ENCODE assay signal across 17 cellular contexts in genomic region chr12:3602488-3602887, GRCh38.
DNase-seq lines count a peak whose midpoint lies in the region; ATAC-seq, FAIRE-seq and TF ChIP-seq lines count a peak whose summit lies in the region.
"Had no signal": no experiment of that assay in that cellular context is flagged by ENCODE, and none has a peak within 500 bp of the region (broad histone marks: within the 10 kb centered on the region; RNA-seq: fewer than 3 reads in every experiment).

No MANE protein-coding gene starts in this region.

- H3K27ac ChIP-seq in H1 (ENCODE audit: low read depth, low read length) (no peak overlapping the region), osteoblast (ENCODE audit: low read depth, low read length) (no peak overlapping the region)
- H3K27ac ChIP-seq: 22Rv1, A549, BLaER1 had no signal

- TF ChIP-seq EP300 in H1 (IDR thresholded peaks at IDR 0.05; ENCODE audit: borderline replicate concordance in 1 of 2, low read depth in 2 of 2, low read length in 2 of 2), result no peak

- H3K9me3 ChIP-seq in H1 (ENCODE audit: insufficient read depth in 2 of 2, low read depth in 1 of 2, low read length in 1 of 2), result no peaks in the 10 kb centered on the region
- H3K9me3 ChIP-seq in osteoblast (ENCODE audit: low read depth, low read length), result no peaks in the 10 kb centered on the region
- H3K9me3 ChIP-seq: A549, BLaER1 had no signal

- H3K56ac ChIP-seq in H1 (replicated peaks; ENCODE audit: insufficient read length, low read depth, low read length), result no peak overlapping the region

- ATAC-seq in stimulated activated memory B cell treated with anti-CD40 and anti-IgM and Interleukin-4, amounts not matched to agents 10 μg/mL and 1 μg/mL and 100 μg/mL, for 72 hours, result no peak
- ATAC-seq: A549 had no signal

- H4K5ac ChIP-seq in H1 (ENCODE audit: insufficient read length, low read depth, low read length), result no peak overlapping the region

- H3K4me2 ChIP-seq in H1 (ENCODE audit: insufficient read depth in 1 of 2, low read depth in 2 of 2, low read length in 2 of 2), result no peak overlapping the region
- H3K4me2 ChIP-seq in osteoblast (ENCODE audit: insufficient read depth, low read length), result no peak overlapping the region
- H3K4me2 ChIP-seq: A549, BLaER1 had no signal

- 80% methylated on average over 11 of the region's 11 CpGs; no CpG with 5 or more reads in 1 of the 2 experiments for WGBS in H1 (ENCODE audit: extremely low coverage in 1 of 2, insufficient coverage in 1 of 2, insufficient read length in 1 of 2, insufficient replicate concordance in 2 of 2, low coverage in 1 of 2, low lambda C conversion rate in 2 of 2, missing lambda C conversion rate in 1 of 2), 2 experiments

- no peak overlapping the region for H3K14ac ChIP-seq in H1 (ENCODE audit: insufficient read length)

- no peak overlapping the region for H2BK120ac ChIP-seq in H1 (replicated peaks; ENCODE audit: low read depth, low read length)

- H3K9ac ChIP-seq in H1 (replicated peaks in 1 of 4; ENCODE audit: extremely low read depth in 1 of 4, low read depth in 3 of 4, low read length in 3 of 4), result no peak overlapping the region
- H3K9ac ChIP-seq: BLaER1 had no signal

- H2BK5ac ChIP-seq in H1 (ENCODE audit: low read depth, low read length), result no peak overlapping the region

- H3K4me1 ChIP-seq in H1 (replicated peaks in 1 of 4; ENCODE audit: control insufficient read depth in 3 of 4, insufficient read depth in 4 of 4, low read length in 3 of 4), result peaks cover 17 to 35% (median 32%) of the 10 kb centered on the region in 4 experiments
- peaks cover 6% of the 10 kb centered on the region for H3K4me1 ChIP-seq in osteoblast (ENCODE audit: insufficient read depth, low read length)
- H3K4me1 ChIP-seq: A549 had no signal

- H2AFZ ChIP-seq in H1 (ENCODE audit: low read length) (no peak overlapping the region), osteoblast (ENCODE audit: low read length) (no peak overlapping the region)

- no peak overlapping the region for H2BK15ac ChIP-seq in H1 (ENCODE audit: low read length)

- H3K4me3 ChIP-seq in H1 (ENCODE audit: extremely low read depth in 1 of 4, insufficient read depth in 2 of 4, low read depth in 3 of 4, low read length in 4 of 4) (0 out of 8 replicates have a peak overlapping the region, but pooled peaks of 1 of the 4 experiments have one; percentile 5), osteoblast (ENCODE audit: insufficient read depth, low read length) (no peak overlapping the region)
- H3K4me3 ChIP-seq: A549, BLaER1 had no signal

- CTCF ChIA-PET in H1 (lab: Charles Lee; ENCODE audit: partially characterized antibody), result interaction anchor here (0.6 to 1.3 kb wide), 3 partner anchors 106 to 276 kb away, joined by 3 read pairs; no protein-coding TSS in a partner anchor

- H3K36me3 ChIP-seq in H1 (ENCODE audit: control insufficient read depth in 2 of 4, insufficient read depth in 4 of 4, low read length in 3 of 4), result no peaks in the 10 kb centered on the region
- H3K36me3 ChIP-seq in osteoblast (ENCODE audit: insufficient read depth, low read length), result no peaks in the 10 kb centered on the region
- H3K36me3 ChIP-seq: BLaER1 had no signal

- H3K4me3 Mint-ChIP-seq in stimulated activated memory B cell treated with anti-CD40 and anti-IgM and Interleukin-4, amounts not matched to agents 10 μg/mL and 1 μg/mL and 100 μg/mL, for 72 hours, result no peak overlapping the region
- H3K4me3 Mint-ChIP-seq: CD14-positive monocyte; CD4-positive, alpha-beta memory T cell had no signal

- H3K23ac ChIP-seq in H1 (ENCODE audit: insufficient read length), result no peak overlapping the region

- TF ChIP-seq CTCF in H1 (IDR thresholded peaks at IDR 0.05; ENCODE audit: control extremely low read depth in 1 of 3, insufficient read depth in 1 of 3, low read depth in 1 of 3, low read length in 3 of 3) (no peak), osteoblast (IDR thresholded peaks at IDR 0.05; ENCODE audit: extremely low read depth, low read depth, low read length) (no peak)

- H4K8ac ChIP-seq in H1 (ENCODE audit: extremely low read depth, insufficient read depth, low read length), result no peak overlapping the region

- POLR2A ChIA-PET in H1 (lab: Charles Lee; ENCODE audit: partially characterized antibody), result no interaction called here

- no peak overlapping the region for H3K27ac Mint-ChIP-seq in stimulated activated memory B cell treated with anti-CD40 and anti-IgM and Interleukin-4, amounts not matched to agents 10 μg/mL and 1 μg/mL and 100 μg/mL, for 72 hours
- H3K27ac Mint-ChIP-seq: CD14-positive monocyte; CD4-positive, alpha-beta memory T cell had no signal

- peaks cover 7% of the 10 kb centered on the region for H3K36me3 Mint-ChIP-seq in stimulated activated memory B cell treated with anti-CD40 and anti-IgM and Interleukin-4, amounts not matched to agents 10 μg/mL and 1 μg/mL and 100 μg/mL, for 72 hours

- H3K9me3 Mint-ChIP-seq in stimulated activated memory B cell treated with anti-CD40 and anti-IgM and Interleukin-4, amounts not matched to agents 10 μg/mL and 1 μg/mL and 100 μg/mL, for 72 hours, result no peaks in the 10 kb centered on the region
- H3K9me3 Mint-ChIP-seq: CD14-positive monocyte; CD4-positive, alpha-beta memory T cell had no signal

- H4K20me1 ChIP-seq in H1 (replicated peaks in 1 of 2; ENCODE audit: control insufficient read depth in 1 of 2, insufficient read depth in 2 of 2, low read length in 2 of 2), result no peaks in the 10 kb centered on the region
- no peaks in the 10 kb centered on the region for H4K20me1 ChIP-seq in osteoblast (ENCODE audit: insufficient read depth, low read length)
- H4K20me1 ChIP-seq: BLaER1 had no signal

- FAIRE-seq in H1 (lab: Jason Lieb, UNC), result no peak
- FAIRE-seq: A549 had no signal

- peak overlapping the region; percentile 43; the same call in 1 of the 2 replicates for H3K18ac ChIP-seq in H1 (ENCODE audit: extremely low read depth, low read length)

- no peak for TF ChIP-seq RAD21 in H1 (IDR thresholded peaks at IDR 0.05 in 1 of 2, conservative IDR thresholded peaks at IDR 0.05 in 1 of 2; ENCODE audit: low read depth in 2 of 2, low read length in 2 of 2)

- H4K91ac ChIP-seq in H1 (replicated peaks; ENCODE audit: insufficient read length, low read length), result no peak overlapping the region

- H3K79me1 ChIP-seq in H1 (ENCODE audit: low read depth, low read length), result no peaks in the 10 kb centered on the region

- H3K27me3 ChIP-seq in H1 (replicated peaks in 1 of 4; ENCODE audit: control insufficient read depth in 3 of 4, extremely low read depth in 1 of 4, insufficient read depth in 3 of 4, low read length in 3 of 4) (peaks cover 0 to 7% (median 2%) of the 10 kb centered on the region in 4 experiments; a peak in 4 of 7 replicates), osteoblast (ENCODE audit: insufficient read depth, low read length) (peaks cover 19% of the 10 kb centered on the region)
- H3K27me3 ChIP-seq: BLaER1 had no signal

- no peak overlapping the region; the same call in 1 of the 2 replicates for H2AK5ac ChIP-seq in H1 (ENCODE audit: low read depth, low read length)

- H3K23me2 ChIP-seq in H1 (ENCODE audit: low read depth, low read length), result no peaks in the 10 kb centered on the region; the same call in 1 of the 2 replicates

- peaks cover 17% of the 10 kb centered on the region for H3K27me3 Mint-ChIP-seq in stimulated activated memory B cell treated with anti-CD40 and anti-IgM and Interleukin-4, amounts not matched to agents 10 μg/mL and 1 μg/mL and 100 μg/mL, for 72 hours
- H3K27me3 Mint-ChIP-seq: CD4-positive, alpha-beta memory T cell had no signal

- peaks cover 12% of the 10 kb centered on the region for H3K4me1 Mint-ChIP-seq in stimulated activated memory B cell treated with anti-CD40 and anti-IgM and Interleukin-4, amounts not matched to agents 10 μg/mL and 1 μg/mL and 100 μg/mL, for 72 hours

- DNase-seq in NCI-H82 (lab: John Stamatoyannopoulos, UW) (peak; percentile 18), NCI-H82 treated with DMSO at 0.1 percent for 48 hours (lab: John Stamatoyannopoulos, UW; ENCODE audit: unreplicated experiment) (no peak), H1 (ENCODE audit: low read depth in 1 of 2, low spot score in 2 of 2) (no peak), osteoblast (ENCODE audit: insufficient read length, low spot score, missing footprints) (peak; percentile 14), RKO (ENCODE audit: low spot score) (no peak), AG20443 (ENCODE audit: low spot score) (no peak)
- DNase-seq: Calu3; CD4-positive, alpha-beta memory T cell; DMS79 treated with DMSO at 0.1 percent for 48 hours; GF-D8; GOT3; HCEC 1CT had no signal

- no peak overlapping the region for H2BK20ac ChIP-seq in H1 (ENCODE audit: low read length)

- H3K79me2 ChIP-seq in H1 (ENCODE audit: control insufficient read depth in 1 of 2, insufficient read depth in 2 of 2, low read length in 2 of 2), result no peaks in the 10 kb centered on the region
- H3K79me2 ChIP-seq in osteoblast (ENCODE audit: insufficient read depth, low read length), result no peaks in the 10 kb centered on the region

- H2BK12ac ChIP-seq in H1 (ENCODE audit: low read depth, low read length), result no peak overlapping the region

- no peak overlapping the region for H3K4ac ChIP-seq in H1 (replicated peaks; ENCODE audit: insufficient read length, low read depth, low read length)

- TF ChIP-seq POLR2A in H1 (IDR thresholded peaks at IDR 0.05; ENCODE audit: control extremely low read depth in 1 of 2, low read depth in 2 of 2, low read length in 2 of 2), result no peak

TF ChIP-seq in H1, 55 proteins besides CTCF, POLR2A, EP300 and RAD21:
- TF ChIP-seq NRF1 (IDR thresholded peaks at IDR 0.05; ENCODE audit: low read depth, low read length) (no peak), SAP30 (IDR thresholded peaks at IDR 0.05; ENCODE audit: insufficient read depth, insufficient replicate concordance, low read length) (no peak)

Comparison
In these comparisons a context has a peak if more than half of its experiments do, and no peak if none do; other contexts are left out.
1. DNase-seq: peak in NCI-H82 (single experiment) and osteoblast (single experiment); none in NCI-H82 treated with DMSO at 0.1 percent for 48 hours (single experiment), H1 (0 of 2), RKO (single experiment) and AG20443 (single experiment).